9 cellular contexts compared by ENCODE assay signal in the genomic region with DNA sequence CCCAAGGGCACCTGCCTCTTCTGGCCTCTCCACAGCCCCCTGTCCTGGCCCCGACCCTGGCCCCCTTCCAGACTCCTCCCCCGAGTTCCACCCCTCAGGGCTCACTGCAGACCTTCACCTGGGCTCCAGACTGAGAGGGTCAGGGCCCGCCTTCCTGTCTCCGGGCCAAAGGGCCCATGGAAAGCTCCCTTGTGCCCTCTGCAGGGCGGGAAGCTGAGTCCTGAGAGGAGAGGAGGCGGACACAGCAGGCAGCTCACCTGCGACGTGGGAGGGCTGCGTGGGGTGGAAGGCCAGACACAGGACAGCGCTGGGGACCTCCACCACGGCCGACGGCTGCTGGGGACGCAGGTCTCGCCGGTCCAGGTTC. TPM values are rescaled to one million over a fixed set of nuclear protein-coding genes. Genes with fewer than 3 reads are reported as not detected.
DNase-seq lines count a peak whose midpoint lies in the region; ATAC-seq and TF ChIP-seq lines count a peak whose summit lies in the region.
"Had no signal": no experiment of that assay in that cellular context is flagged by ENCODE, and none has a peak within 500 bp of the region (broad histone marks: within the 10 kb centered on the region; RNA-seq: fewer than 3 reads in every experiment).

No MANE protein-coding gene starts in this region.

- intact Hi-C loops in HCT116 (cut with micrococcal nuclease), result loop anchor here (1.0 to 5.0 kb wide), 3 partner anchors 8 to 339 kb away; partner anchors contain the start of genes KYAT1 and LRRC8A
- intact Hi-C loops in CD4-positive, alpha-beta T cell (cut with DNase I, micrococcal nuclease), result no loop called here

- H4K20me1 ChIP-seq in HCT116 (ENCODE audit: insufficient read depth) (no peaks in the 10 kb centered on the region), SK-N-SH (ENCODE audit: insufficient read depth) (no peaks in the 10 kb centered on the region), hepatocyte (ENCODE audit: insufficient read depth, poor library complexity, severe bottlenecking) (no peaks in the 10 kb centered on the region), smooth muscle cell (ENCODE audit: low read depth) (no peaks in the 10 kb centered on the region)

- peaks cover 28 to 46% of the 10 kb centered on the region in 2 experiments for H3K4me1 ChIP-seq in HCT116 (ENCODE audit: control insufficient read depth in 1 of 2, insufficient read depth in 2 of 2, low read length in 2 of 2)
- peaks cover 14 to 24% of the 10 kb centered on the region in 2 experiments; a peak in 3 of 4 replicates for H3K4me1 ChIP-seq in SK-N-SH (ENCODE audit: control insufficient read depth in 1 of 2, insufficient read depth in 2 of 2, low read depth in 1 of 2, low read length in 1 of 2)
- H3K4me1 ChIP-seq in hepatocyte (ENCODE audit: insufficient read depth), result peaks cover 17% of the 10 kb centered on the region
- H3K4me1 ChIP-seq in smooth muscle cell (ENCODE audit: low read depth), result no peaks in the 10 kb centered on the region

- H3K27ac ChIP-seq in HCT116 (ENCODE audit: low read depth, low read length) (peak overlapping the region; percentile 99), SK-N-SH (ENCODE audit: low read depth in 2 of 2, low read length in 1 of 2) (peak overlapping the region; percentile 48 to 81), hepatocyte (peak overlapping the region; percentile 98), smooth muscle cell (ENCODE audit: low read depth) (peak overlapping the region; percentile 40)
- no peak overlapping the region for H3K27ac ChIP-seq in CD4-positive, alpha-beta T cell (ENCODE audit: low read depth, low read length)

- H3F3A ChIP-seq in SK-N-SH (replicated peaks; ENCODE audit: insufficient read depth), result peaks cover 27% of the 10 kb centered on the region
- H3F3A ChIP-seq in smooth muscle cell (ENCODE audit: low read depth), result peaks cover 17% of the 10 kb centered on the region

- POLR2A ChIA-PET in HCT116 (lab: Charles Lee) (interaction anchor here (0.6 to 1.7 kb wide), 11 partner anchors 10 to 400 kb away, joined by 3 to 11 read pairs (median 4); partner anchors contain the start of genes DYNC2I2 and MIGA2), SK-N-SH (lab: Yijun Ruan, JAX) (no interaction called here)
- POLR2A ChIA-PET in CD4-positive, alpha-beta T cell (lab: Charles Lee), result no interaction called here

- H3K4me3 ChIP-seq in HCT116 (replicated peaks in 1 of 2; ENCODE audit: low read depth in 1 of 2, low read length in 2 of 2), result peak overlapping the region; percentile 35 to 53
- H3K4me3 ChIP-seq in SK-N-SH (ENCODE audit: low read depth in 2 of 2, low read length in 1 of 2), result no peak overlapping the region
- H3K4me3 ChIP-seq in hepatocyte, result no peak overlapping the region
- H3K4me3 ChIP-seq in smooth muscle cell, result no peak overlapping the region

- H3K9me3 ChIP-seq in HCT116 (ENCODE audit: control insufficient read depth in 1 of 2, insufficient read depth in 1 of 2, low read depth in 1 of 2, low read length in 2 of 2), result no peaks in the 10 kb centered on the region
- H3K9me3 ChIP-seq in SK-N-SH, result no peaks in the 10 kb centered on the region
- no peaks in the 10 kb centered on the region for H3K9me3 ChIP-seq in hepatocyte (ENCODE audit: low read depth)
- no peaks in the 10 kb centered on the region for H3K9me3 ChIP-seq in smooth muscle cell (replicated peaks; ENCODE audit: low read depth)
- H3K9me3 ChIP-seq in CD4-positive, alpha-beta T cell (ENCODE audit: control insufficient read depth, low read length), result no peaks in the 10 kb centered on the region

- no peak for TF ChIP-seq POLR2A in HCT116 (IDR thresholded peaks at IDR 0.05; ENCODE audit: borderline replicate concordance, extremely low read depth, insufficient read depth, insufficient read length)

- no peak overlapping the region for H2AFZ ChIP-seq in HCT116 (ENCODE audit: low read depth, low read length, poor library complexity, severe bottlenecking)
- H2AFZ ChIP-seq in SK-N-SH (ENCODE audit: low read depth), result no peak overlapping the region
- H2AFZ ChIP-seq in hepatocyte, result no peak overlapping the region
- no peak overlapping the region for H2AFZ ChIP-seq in smooth muscle cell (ENCODE audit: low read depth)

- peaks cover 28% of the 10 kb centered on the region for H3K36me3 Mint-ChIP-seq in CD4-positive, alpha-beta T cell (ENCODE audit: low read depth)

- ATAC-seq in HCT116, result peak; percentile 69
- no peak for ATAC-seq in GM21360 (IDR thresholded peaks at IDR 0.05; ENCODE audit: unreplicated experiment)
- no peak for ATAC-seq in GM18858 (IDR thresholded peaks at IDR 0.05; ENCODE audit: unreplicated experiment)
- ATAC-seq in CD4-positive, alpha-beta T cell (ENCODE audit: poor library complexity), result no peak

- no peak overlapping the region for H3K27ac Mint-ChIP-seq in CD4-positive, alpha-beta T cell
- H3K27ac Mint-ChIP-seq: memory B cell had no signal

- TF ChIP-seq RAD21 in HCT116 (IDR thresholded peaks at IDR 0.05; ENCODE audit: low read depth) (no peak), SK-N-SH (IDR thresholded peaks at IDR 0.05; ENCODE audit: low read length) (peak; percentile 16; the same call in 1 of the 2 replicates)

- no peak for DNase-seq in HCT116 (ENCODE audit: low read depth, low spot score)
- peak; percentile 43 for DNase-seq in SK-N-SH
- DNase-seq in hepatocyte (ENCODE audit: low spot score), result peak; percentile 77
- DNase-seq in smooth muscle cell (lab: John Stamatoyannopoulos, UW; ENCODE audit: unreplicated experiment), result no peak
- DNase-seq in CD4-positive, alpha-beta T cell, result no peak
- DNase-seq in DMS114 treated with DMSO at 0.1 percent for 48 hours (lab: John Stamatoyannopoulos, UW; ENCODE audit: unreplicated experiment), result no peak

- CTCF ChIA-PET in HCT116 (lab: Charles Lee), result interaction anchor here (0.6 to 2.0 kb wide), 25 partner anchors 9 to 496 kb away, joined by 3 to 14 read pairs (median 3); partner anchors contain the start of genes CERCAM, ENDOG, SET and ZDHHC12
- CTCF ChIA-PET in SK-N-SH (lab: Yijun Ruan, JAX), result interaction anchor here (0.6 to 2.5 kb wide), 7 partner anchors 11 to 197 kb away, joined by 3 to 15 read pairs (median 3); no protein-coding TSS in a partner anchor
- CTCF ChIA-PET in CD4-positive, alpha-beta T cell (lab: Charles Lee), result no interaction called here

- TF ChIP-seq EP300 in SK-N-SH (IDR thresholded peaks at IDR 0.05; ENCODE audit: borderline replicate concordance in 1 of 2, low read depth in 1 of 2, low read length in 1 of 2), result no peak

- H3K9me3 Mint-ChIP-seq in CD4-positive, alpha-beta T cell, result no peaks in the 10 kb centered on the region
- H3K9me3 Mint-ChIP-seq: memory B cell had no signal

- H3K4me3 Mint-ChIP-seq in CD4-positive, alpha-beta T cell, result no peak overlapping the region
- H3K4me3 Mint-ChIP-seq: memory B cell had no signal

- TF ChIP-seq CTCF in HCT116 (IDR thresholded peaks at IDR 0.05 in 2 of 3, conservative IDR thresholded peaks at IDR 0.05 in 1 of 3; ENCODE audit: borderline replicate concordance in 1 of 3, insufficient read depth in 1 of 3, low read depth in 2 of 3, low read length in 2 of 3) (peak in 2 of 3 experiments; percentile 50 to 55; a peak in 4 of 6 replicates), SK-N-SH (IDR thresholded peaks at IDR 0.05) (0 out of 2 replicates have a peak, but pooled peaks have one; percentile 11), hepatocyte (IDR thresholded peaks at IDR 0.05; ENCODE audit: poor library complexity) (peak; percentile 21), smooth muscle cell (IDR thresholded peaks at IDR 0.05; ENCODE audit: borderline replicate concordance, insufficient read depth, poor library complexity, severe bottlenecking) (no peak)
- no peak for TF ChIP-seq CTCF in CD4-positive, alpha-beta T cell (IDR thresholded peaks at IDR 0.05)

- no peaks in the 10 kb centered on the region for H3K27me3 ChIP-seq in HCT116 (ENCODE audit: insufficient read depth, low read length)
- no peaks in the 10 kb centered on the region for H3K27me3 ChIP-seq in SK-N-SH (ENCODE audit: insufficient read depth)
- H3K27me3 ChIP-seq in hepatocyte, result no peaks in the 10 kb centered on the region
- no peaks in the 10 kb centered on the region for H3K27me3 ChIP-seq in smooth muscle cell (ENCODE audit: low read depth)
- H3K27me3 ChIP-seq in CD4-positive, alpha-beta T cell (ENCODE audit: control insufficient read depth, insufficient read depth, low read length), result no peaks in the 10 kb centered on the region

- H3K9me2 ChIP-seq in HCT116 (ENCODE audit: insufficient read depth) (no peaks in the 10 kb centered on the region), SK-N-SH (no peaks in the 10 kb centered on the region), hepatocyte (replicated peaks; ENCODE audit: insufficient read depth) (no peaks in the 10 kb centered on the region)

- H3K79me2 ChIP-seq in HCT116 (ENCODE audit: insufficient read depth, low read length), result peaks cover 42% of the 10 kb centered on the region
- H3K79me2 ChIP-seq in SK-N-SH (ENCODE audit: insufficient read depth), result peaks cover 9% of the 10 kb centered on the region; the same call in 1 of the 2 replicates
- no peaks in the 10 kb centered on the region for H3K79me2 ChIP-seq in hepatocyte
- H3K79me2 ChIP-seq in smooth muscle cell (ENCODE audit: low read depth), result no peaks in the 10 kb centered on the region

- H3K36me3 ChIP-seq in HCT116 (ENCODE audit: control insufficient read depth in 1 of 2, insufficient read depth in 2 of 2, low read length in 2 of 2) (peaks cover 13 to 47% of the 10 kb centered on the region in 2 experiments), SK-N-SH (replicated peaks in 1 of 2; ENCODE audit: control insufficient read depth in 1 of 2, insufficient read depth in 2 of 2, low read length in 1 of 2) (peaks cover 20 to 33% of the 10 kb centered on the region in 2 experiments), hepatocyte (replicated peaks; ENCODE audit: insufficient read depth, low read depth) (no peaks in the 10 kb centered on the region), smooth muscle cell (ENCODE audit: low read depth) (no peaks in the 10 kb centered on the region)

- no peaks in the 10 kb centered on the region for H3K4me1 Mint-ChIP-seq in CD4-positive, alpha-beta T cell (ENCODE audit: low read depth)

- H3K4me2 ChIP-seq in HCT116 (ENCODE audit: low read length), result peak overlapping the region; percentile 93
- peak overlapping the region; percentile 64; the same call in 1 of the 2 replicates for H3K4me2 ChIP-seq in SK-N-SH
- peak overlapping the region; percentile 65 for H3K4me2 ChIP-seq in hepatocyte
- peak overlapping the region; percentile 78 for H3K4me2 ChIP-seq in smooth muscle cell

- WGBS in SK-N-SH (ENCODE audit: low lambda C conversion rate), result 83% methylated on average over 8 of the region's 16 CpGs
- WGBS in hepatocyte (ENCODE audit: low lambda C conversion rate, missing lambda C conversion rate), result 51% methylated on average over 13 of the region's 16 CpGs
- WGBS in smooth muscle cell (ENCODE audit: low lambda C conversion rate), result 65% methylated on average over 16 of the region's 16 CpGs

- peak overlapping the region; percentile 80 for H3K9ac ChIP-seq in HCT116 (ENCODE audit: low read length)
- peak overlapping the region; percentile 65 for H3K9ac ChIP-seq in SK-N-SH
- H3K9ac ChIP-seq in smooth muscle cell (ENCODE audit: low read depth), result peak overlapping the region; percentile 10

- no peaks in the 10 kb centered on the region for H3K27me3 Mint-ChIP-seq in CD4-positive, alpha-beta T cell
- H3K27me3 Mint-ChIP-seq: memory B cell had no signal

- BruUV-seq in HCT116 (replicated peaks; lab: Mats Ljungman, UMichigan), result no TSS peak

- RAD21 ChIA-PET in HCT116 (lab: Charles Lee; ENCODE audit: low non-redundant PET in 1 of 2, low total read pairs in 2 of 2, uncharacterized antibody in 2 of 2, unreplicated experiment in 2 of 2), result interaction anchor here (0.6 to 1.4 kb wide), 3 partner anchors 20 to 197 kb away, joined by 3 to 5 read pairs (median 4); no protein-coding TSS in a partner anchor

RNA-seq across cellular contexts. Expression of gene DYNC2I2, which starts 20.6 kb away (rescaled TPM):
- 155 TPM for total RNA-seq in HCT116 (2021; ENCODE audit: unreplicated experiment)
- 150 and 152 TPM in 2 replicates for polyA plus RNA-seq in HCT116 (2012)
- polyA plus RNA-seq in SK-N-SH (2012; rRNA removed), result 57.2 and 73.7 TPM in 2 replicates
- polyA plus RNA-seq in SK-N-SH (2012; cell fraction: cytosol; rRNA removed), result 26.1 and 39.0 TPM in 2 replicates
- polyA plus RNA-seq in SK-N-SH (2012; cell fraction: nucleus; rRNA removed), result 102 and 199 TPM in 2 replicates
- 32.4 and 39.9 TPM in 2 replicates for total RNA-seq in hepatocyte
- 78.7 and 91.8 TPM in 2 replicates for polyA plus RNA-seq in hepatocyte
- 23.5 and 28.6 TPM in 2 replicates for total RNA-seq in smooth muscle cell
- 50.9 and 58.3 TPM in 2 replicates for polyA plus RNA-seq in smooth muscle cell
- total RNA-seq in CD4-positive, alpha-beta T cell, result 1 to 10 TPM; 2.2 to 3.2 TPM

RNA-seq across cellular contexts. Expression of gene SET, which starts 53.0 kb away (rescaled TPM):
- total RNA-seq in HCT116 (2021; ENCODE audit: unreplicated experiment) (595 TPM), hepatocyte (343 and 416 TPM in 2 replicates), smooth muscle cell (262 and 380 TPM in 2 replicates)
- 271 and 320 TPM in 2 replicates for polyA plus RNA-seq in HCT116 (2012)
- polyA plus RNA-seq in SK-N-SH (2012; rRNA removed) (64.6 and 79.5 TPM in 2 replicates), hepatocyte (213 and 217 TPM in 2 replicates), smooth muscle cell (162 and 197 TPM in 2 replicates)
- polyA plus RNA-seq in SK-N-SH (2012; cell fraction: cytosol; rRNA removed), result 101 and 156 TPM in 2 replicates
- 59.7 and 115 TPM in 2 replicates for polyA plus RNA-seq in SK-N-SH (2012; cell fraction: nucleus; rRNA removed)
- total RNA-seq in CD4-positive, alpha-beta T cell, result 100 to 1,000 TPM; 228 to 241 TPM

Comparison
In these comparisons a context has a peak if more than half of its experiments do, and no peak if none do; other contexts are left out.
1. DNase-seq: peak in SK-N-SH (single experiment) and hepatocyte (single experiment); none in HCT116 (single experiment), smooth muscle cell (single experiment), CD4-positive, alpha-beta T cell (0 of 10) and DMS114 treated with DMSO at 0.1 percent for 48 hours (single experiment).
2. H3K4me3 ChIP-seq: peak in HCT116 (2 of 2); none in SK-N-SH (0 of 2), hepatocyte (single experiment) and smooth muscle cell (single experiment).
3. H3K9ac ChIP-seq: peak in every context shown above with its lines; median percentile 80 in HCT116; 65 in SK-N-SH; 10 in smooth muscle cell.
4. CTCF ChIP-seq: peak in HCT116 (2 of 3), SK-N-SH (single experiment) and hepatocyte (single experiment); none in smooth muscle cell (single experiment) and CD4-positive, alpha-beta T cell (single experiment).
5. Of the 11 proteins assayed by ChIP-seq in both SK-N-SH and HCT116: peak only in SK-N-SH: RAD21; only in HCT116: none; in both: CTCF; in neither: 9.
6. Peak in every context shown above with its lines, with median percentiles within 50 percentile points of each other: H3K4me2 ChIP-seq.